Comparison of ENCODE assay signal across 8 cellular contexts in the genomic region with DNA sequence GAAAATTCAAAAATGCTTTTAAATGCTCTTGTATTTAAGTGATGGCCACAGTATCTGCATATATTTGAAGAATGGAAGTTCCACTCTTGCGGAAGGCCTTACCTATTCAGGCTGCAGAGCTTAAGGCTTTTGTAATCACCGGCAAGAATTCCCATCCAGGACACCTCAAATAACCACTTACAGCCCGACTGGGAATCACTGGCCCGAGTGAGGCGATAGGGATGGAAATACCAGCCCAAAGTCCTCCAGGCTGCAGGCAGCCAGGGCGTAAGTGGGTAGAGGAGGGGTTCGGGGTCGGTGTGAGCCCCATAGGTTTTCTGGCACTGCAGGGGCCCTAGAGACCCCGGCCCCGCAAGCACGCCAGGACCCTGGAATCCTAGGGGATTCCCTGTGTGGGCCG. TPM values are rescaled to one million over a fixed set of nuclear protein-coding genes. Genes with fewer than 3 reads are reported as not detected.
DNase-seq lines count a peak whose midpoint lies in the region; ATAC-seq and TF ChIP-seq lines count a peak whose summit lies in the region.

No MANE protein-coding gene starts in this region.

- H3K4me1 ChIP-seq in OCI-LY7 (ENCODE audit: insufficient read depth, low read length, poor library complexity, severe bottlenecking) (peaks cover 42% of the 10 kb centered on the region), esophagus muscularis mucosa (peaks cover 25 to 34% (median 31%) of the 10 kb centered on the region in 4 donors), ovary (ENCODE audit: insufficient read depth) (peaks cover 3% of the 10 kb centered on the region)

- peak overlapping the region; percentile 79 for H3K4me2 ChIP-seq in OCI-LY7 (ENCODE audit: low read length)

- 11% methylated on average over 10 of the region's 12 CpGs for WGBS in esophagus muscularis mucosa
- WGBS in ovary, 3 donors: 8 to 13% (median 12%) methylated on average over 12 of the region's 12 CpGs

- H4K20me1 ChIP-seq in OCI-LY7 (ENCODE audit: insufficient read depth, low read length): no peaks in the 10 kb centered on the region

- DNase-seq in OCI-LY7 (ENCODE audit: low spot score) (no peak), esophagus muscularis mucosa (ENCODE audit: extremely low spot score) (no peak), ovary (no peak), SKM-1 (lab: John Stamatoyannopoulos, UW; ENCODE audit: unreplicated experiment) (no peak), NCI-H748 (lab: John Stamatoyannopoulos, UW; ENCODE audit: unreplicated experiment) (no peak), NOMO-1 treated with DMSO at 0.1 percent for 48 hours (lab: John Stamatoyannopoulos, UW; ENCODE audit: unreplicated experiment) (no peak), germinal center (ENCODE audit: low spot score) (no peak)

- TF ChIP-seq POLR2A in esophagus muscularis mucosa (IDR thresholded peaks at IDR 0.05; ENCODE audit: low read depth): no peak
- no peak for TF ChIP-seq POLR2A in ovary (IDR thresholded peaks at IDR 0.05)

- H3K27me3 ChIP-seq in esophagus muscularis mucosa: no peaks in the 10 kb centered on the region
- H3K27me3 ChIP-seq in ovary: no peaks in the 10 kb centered on the region

- no peaks in the 10 kb centered on the region for H3K9me2 ChIP-seq in OCI-LY7 (ENCODE audit: insufficient read depth, low read length)

- CTCF ChIA-PET in OCI-LY7 (lab: Charles Lee; ENCODE audit: unreplicated experiment): interaction anchor here (1.2 kb wide), 1 partner anchor 37 kb away, joined by 3 read pairs; no protein-coding TSS in a partner anchor

- H3K36me3 ChIP-seq in OCI-LY7 (ENCODE audit: insufficient read depth, low read length): no peaks in the 10 kb centered on the region
- H3K36me3 ChIP-seq in esophagus muscularis mucosa: no peaks in the 10 kb centered on the region
- H3K36me3 ChIP-seq in ovary: no peaks in the 10 kb centered on the region

- intact Hi-C loops in OCI-LY7 (cut with micrococcal nuclease; ENCODE audit: unreplicated experiment): loop anchor here (2.0 kb wide), 2 partner anchors 32 to 66 kb away; no protein-coding TSS in a partner anchor
- intact Hi-C loops in esophagus muscularis mucosa (cut with DNase I): loop anchor here (2.0 kb wide), 1 partner anchor 68 kb away; no protein-coding TSS in a partner anchor
- intact Hi-C loops in ovary (cut with DNase I): no loop called here

- H3K9me3 ChIP-seq in OCI-LY7 (ENCODE audit: low read length) (no peaks in the 10 kb centered on the region), esophagus muscularis mucosa (no peaks in the 10 kb centered on the region), ovary (no peaks in the 10 kb centered on the region)

- POLR2A ChIA-PET in OCI-LY7 (lab: Charles Lee): interaction anchor here (0.9 to 1.5 kb wide), 2 partner anchors 24 to 59 kb away, joined by 3 read pairs; no protein-coding TSS in a partner anchor

- no TSS peak for BruUV-seq in OCI-LY7 (replicated peaks; lab: Mats Ljungman, UMichigan)

- peak overlapping the region; percentile 85 for H2AFZ ChIP-seq in OCI-LY7 (ENCODE audit: low read length)

- TF ChIP-seq EP300 in esophagus muscularis mucosa (IDR thresholded peaks at IDR 0.05): no peak
- no peak for TF ChIP-seq EP300 in ovary (IDR thresholded peaks at IDR 0.05)

- ATAC-seq in GM21367 (IDR thresholded peaks at IDR 0.05; ENCODE audit: unreplicated experiment): peak; percentile 16

- H3K4me3 ChIP-seq in OCI-LY7 (ENCODE audit: low read depth, low read length, poor library complexity, severe bottlenecking): peak overlapping the region; percentile 62
- H3K4me3 ChIP-seq in esophagus muscularis mucosa: peak overlapping the region; percentile 55 to 59 (median 57)
- H3K4me3 ChIP-seq in ovary: peak overlapping the region; percentile 35

- H3K27ac ChIP-seq in OCI-LY7 (ENCODE audit: low read depth, low read length, poor library complexity, severe bottlenecking) (peak overlapping the region; percentile 50), esophagus muscularis mucosa (replicated peaks in 1 of 4) (peak overlapping the region; percentile 72 to 83 (median 82)), ovary (peak overlapping the region in 1 of 2 donors; percentile 12)

- H3K79me2 ChIP-seq in OCI-LY7 (ENCODE audit: insufficient read depth, low read depth, low read length): peaks cover 21% of the 10 kb centered on the region; the same call in 1 of the 2 replicates

- no peak for TF ChIP-seq CTCF in OCI-LY7 (conservative IDR thresholded peaks at IDR 0.05; ENCODE audit: low read length)
- no peak for TF ChIP-seq CTCF in esophagus muscularis mucosa (IDR thresholded peaks at IDR 0.05)
- no peak for TF ChIP-seq CTCF in ovary (IDR thresholded peaks at IDR 0.05)

RNA-seq across cellular contexts. Expression of a gene that starts 9.5 kb away (rescaled TPM):
- 13.2 and 16.0 TPM in 2 replicates for total RNA-seq in OCI-LY7 (2014; rRNA removed; shearing (Covaris generic))
- 19.0 TPM in 2 replicates for total RNA-seq in OCI-LY7 (2022)
- 10 to 100 TPM in 1 of 4 donors, 1 to 10 TPM in 3; 8.2 to 10.8 (median 8.5) TPM for total RNA-seq in esophagus muscularis mucosa
- total RNA-seq in ovary: 10 to 100 TPM in 3 of 7 donors, 1 to 10 TPM in 4; 2.7 to 63.4 (median 7.6) TPM
- 10 to 100 TPM in 1 of 2 donors, 1 to 10 TPM in 1; 4.7 to 20.3 TPM for polyA plus RNA-seq in ovary

Comparison
In these comparisons a context has a peak if more than half of its experiments do, and no peak if none do; other contexts are left out.
1. intact Hi-C loops: an anchor here in OCI-LY7 (2.0 kb wide) and esophagus muscularis mucosa (2.0 kb wide); none called in ovary.